Comparison of ENCODE assay signal across 1 cellular context in the genomic region with DNA sequence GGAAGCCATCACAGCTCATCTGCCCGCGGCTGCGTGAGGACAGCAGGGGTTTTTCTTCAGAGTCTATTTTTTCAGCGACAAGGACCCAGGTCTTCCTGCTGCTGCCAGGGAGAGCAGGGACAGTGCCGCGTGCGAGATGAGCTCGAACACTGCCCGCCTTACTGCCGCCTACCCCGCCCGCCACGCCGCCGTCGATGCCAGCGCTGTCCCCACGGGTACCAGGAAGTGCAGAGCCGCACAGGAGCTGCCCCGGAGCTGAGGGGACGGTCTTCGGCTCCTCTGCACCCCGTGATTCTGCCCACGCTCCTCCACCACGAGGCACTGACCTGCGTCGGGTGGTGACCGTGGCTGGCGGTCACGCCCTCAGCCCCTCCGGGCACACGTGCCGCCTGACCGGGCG.
A peak's percentile ranks its signal among the peaks of the same experiment; 100 is the strongest.
TF ChIP-seq lines count a peak whose summit lies in the region.

No MANE protein-coding gene starts in this region.

TF ChIP-seq in HEK293, 187 proteins besides CTCF, POLR2A, EP300 and RAD21 (continued from another document):
- TF ChIP-seq, protein P1, sequence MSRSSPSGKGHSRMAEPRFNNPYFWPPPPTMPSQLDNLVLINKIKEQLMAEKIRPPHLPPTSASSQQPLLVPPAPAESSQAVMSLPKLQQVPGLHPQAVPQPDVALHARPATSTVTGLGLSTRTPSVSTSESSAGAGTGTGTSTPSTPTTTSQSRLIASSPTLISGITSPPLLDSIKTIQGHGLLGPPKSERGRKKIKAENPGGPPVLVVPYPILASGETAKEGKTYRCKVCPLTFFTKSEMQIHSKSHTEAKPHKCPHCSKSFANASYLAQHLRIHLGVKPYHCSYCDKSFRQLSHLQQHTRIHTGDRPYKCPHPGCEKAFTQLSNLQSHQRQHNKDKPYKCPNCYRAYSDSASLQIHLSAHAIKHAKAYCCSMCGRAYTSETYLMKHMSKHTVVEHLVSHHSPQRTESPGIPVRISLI (tag by site-specific recombination; IDR thresholded peaks at IDR 0.05): no peak
- no peak for TF ChIP-seq ZBTB48 (tag by site-specific recombination; IDR thresholded peaks at IDR 0.05)
- TF ChIP-seq ZNF747 (tag by site-specific recombination; IDR thresholded peaks at IDR 0.05): no peak
- no peak for TF ChIP-seq ZBTB8A (tag by site-specific recombination; IDR thresholded peaks at IDR 0.05)
- TF ChIP-seq ZNF777 (tag by site-specific recombination; IDR thresholded peaks at IDR 0.05; ENCODE audit: borderline replicate concordance): no peak
- TF ChIP-seq, protein P2, sequence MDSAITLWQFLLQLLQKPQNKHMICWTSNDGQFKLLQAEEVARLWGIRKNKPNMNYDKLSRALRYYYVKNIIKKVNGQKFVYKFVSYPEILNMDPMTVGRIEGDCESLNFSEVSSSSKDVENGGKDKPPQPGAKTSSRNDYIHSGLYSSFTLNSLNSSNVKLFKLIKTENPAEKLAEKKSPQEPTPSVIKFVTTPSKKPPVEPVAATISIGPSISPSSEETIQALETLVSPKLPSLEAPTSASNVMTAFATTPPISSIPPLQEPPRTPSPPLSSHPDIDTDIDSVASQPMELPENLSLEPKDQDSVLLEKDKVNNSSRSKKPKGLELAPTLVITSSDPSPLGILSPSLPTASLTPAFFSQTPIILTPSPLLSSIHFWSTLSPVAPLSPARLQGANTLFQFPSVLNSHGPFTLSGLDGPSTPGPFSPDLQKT (IDR thresholded peaks at IDR 0.05; ENCODE audit: borderline replicate concordance, low read depth, low read length): no peak
- no peak for TF ChIP-seq GLI4 (tag by site-specific recombination; IDR thresholded peaks at IDR 0.05)
- TF ChIP-seq KLF8 (tag by site-specific recombination; IDR thresholded peaks at IDR 0.05): peak; percentile 1; the same call in 1 of the 2 replicates
- TF ChIP-seq KLF16 (tag by site-specific recombination; IDR thresholded peaks at IDR 0.05): no peak
